ENCODE assay signal across 8 cellular contexts in genomic region chr1:176206961-176207902, GRCh38. TPM values are rescaled to one million over a fixed set of nuclear protein-coding genes. Genes with fewer than 3 reads are reported as not detected.
DNase-seq lines count a peak whose midpoint lies in the region; FAIRE-seq and TF ChIP-seq lines count a peak whose summit lies in the region.

Gene COP1, minus strand, starts transcription at chr1:176207286. Its CDS starts 308 bp downstream, at chr1:176206978.

- H3K4me3 ChIP-seq in HAP-1 (peak within 1 kb of the TSS; percentile 89), MM.1S (ENCODE audit: low read length) (peak within 1 kb of the TSS; percentile 98), fibroblast of villous mesenchyme (ENCODE audit: low read depth, low read length) (peak within 1 kb of the TSS; percentile 84), stomach smooth muscle (ENCODE audit: low read length in 2 of 2) (peak within 1 kb of the TSS; percentile 94 to 96)

- H3K36me3 ChIP-seq in HAP-1 (replicated peaks) (peaks cover 3% of the 10 kb centered on the region; the same call in 1 of the 2 replicates), MM.1S (replicated peaks; ENCODE audit: insufficient read depth, low read length) (no peaks in the 10 kb centered on the region), stomach smooth muscle (ENCODE audit: control insufficient read depth in 2 of 2, insufficient read depth in 2 of 2, low read length in 2 of 2) (no peaks in the 10 kb centered on the region)

- H3K9me2 ChIP-seq in MM.1S (replicated peaks; ENCODE audit: insufficient read depth, low read length) = no peaks in the 10 kb centered on the region

- peaks cover 47% of the 10 kb centered on the region for H3K79me2 ChIP-seq in MM.1S (ENCODE audit: low read length)

- H3K4me2 ChIP-seq in MM.1S (ENCODE audit: low read depth, low read length) = peak within 1 kb of the TSS; percentile 84

- H3K4me3 Mint-ChIP-seq in neural crest cell = peak within 1 kb of the TSS; percentile 98

- no peaks in the 10 kb centered on the region for H3K9me3 Mint-ChIP-seq in neural crest cell

- H3K27me3 ChIP-seq in HAP-1 (ENCODE audit: low read depth) (no peaks in the 10 kb centered on the region), MM.1S (replicated peaks; ENCODE audit: insufficient read depth, low read length) (no peaks in the 10 kb centered on the region), stomach smooth muscle (ENCODE audit: control insufficient read depth in 1 of 2, insufficient read depth in 2 of 2, low read length in 2 of 2) (no peaks in the 10 kb centered on the region)

- peaks cover 41% of the 10 kb centered on the region for H3K4me1 Mint-ChIP-seq in neural crest cell

- peak within 1 kb of the TSS; percentile 93 for H3K9ac ChIP-seq in MM.1S (ENCODE audit: low read length)
- peak within 1 kb of the TSS; percentile 84 to 90 for H3K9ac ChIP-seq in stomach smooth muscle (ENCODE audit: low read length in 2 of 2)

- H3K27ac Mint-ChIP-seq in neural crest cell (ENCODE audit: unreplicated experiment) = peak within 1 kb of the TSS; percentile 100

- H3K27ac ChIP-seq in MM.1S (ENCODE audit: low read length) = peak within 1 kb of the TSS; percentile 82
- peak within 1 kb of the TSS; percentile 87 for H3K27ac ChIP-seq in stomach smooth muscle (ENCODE audit: low read length)

- H3K27me3 Mint-ChIP-seq in neural crest cell (ENCODE audit: low read depth) = peaks cover 3% of the 10 kb centered on the region

- DNase-seq in HAP-1 (ENCODE audit: low spot score in 2 of 2) (peak; percentile 93 to 96), MM.1S (peak; percentile 100), SIG-M5 (lab: John Stamatoyannopoulos, UW) (peak; percentile 74), activated gamma-delta T cell (lab: John Stamatoyannopoulos, UW) (peak; percentile 94), fibroblast of villous mesenchyme (ENCODE audit: low read depth) (peak; percentile 94), neural crest cell (ENCODE audit: low read depth, low spot score) (peak; percentile 85)

- no peaks in the 10 kb centered on the region for H3K9me3 ChIP-seq in HAP-1
- no peaks in the 10 kb centered on the region for H3K9me3 ChIP-seq in MM.1S (replicated peaks; ENCODE audit: insufficient read depth, low read length)
- H3K9me3 ChIP-seq in stomach smooth muscle (ENCODE audit: control insufficient read depth in 2 of 2, low read length in 2 of 2) = no peaks in the 10 kb centered on the region

- peak within 1 kb of the TSS; percentile 95 for H2AFZ ChIP-seq in MM.1S (ENCODE audit: low read length)

- H3F3A ChIP-seq in MM.1S (ENCODE audit: insufficient read depth, low read length) = peaks cover 28% of the 10 kb centered on the region

- H4K20me1 ChIP-seq in MM.1S (ENCODE audit: insufficient read depth, low read length) = peaks cover 6% of the 10 kb centered on the region

- no peaks in the 10 kb centered on the region for H3K36me3 Mint-ChIP-seq in neural crest cell (ENCODE audit: low read depth)

- TF ChIP-seq CTCF in MM.1S (IDR thresholded peaks at IDR 0.05; ENCODE audit: low read length) (peak; percentile 20; the same call in 1 of the 2 replicates), fibroblast of villous mesenchyme (IDR thresholded peaks at IDR 0.05; ENCODE audit: insufficient read depth, low read depth, low read length) (no peak), neural crest cell (conservative IDR thresholded peaks at IDR 0.05) (peak; percentile 25)

- H3K4me1 ChIP-seq in HAP-1 = peaks cover 11% of the 10 kb centered on the region
- peaks cover 10% of the 10 kb centered on the region for H3K4me1 ChIP-seq in MM.1S (ENCODE audit: low read length)
- peaks cover 13% of the 10 kb centered on the region for H3K4me1 ChIP-seq in stomach smooth muscle (ENCODE audit: control insufficient read depth, insufficient read depth, low read length)

- in situ Hi-C loops in HAP-1 (cut with MboI; ENCODE audit: low sequenced_read_pairs) = no loop called here

- peak; percentile 85 for FAIRE-seq in G401.6 (lab: Jason Lieb, UNC)

RNA-seq across cellular contexts. Expression of gene COP1, which starts in this region (rescaled TPM):
- total RNA-seq in fibroblast of villous mesenchyme (59.6 and 66.9 TPM in 2 replicates), neural crest cell (47.1 and 48.4 TPM in 2 replicates)

Comparison
In these comparisons a context has a peak if more than half of its experiments do, and no peak if none do; other contexts are left out.
1. Peak in every context shown above with its lines: DNase-seq, H3K4me3 ChIP-seq and H3K27ac ChIP-seq.